In the genomic region with DNA sequence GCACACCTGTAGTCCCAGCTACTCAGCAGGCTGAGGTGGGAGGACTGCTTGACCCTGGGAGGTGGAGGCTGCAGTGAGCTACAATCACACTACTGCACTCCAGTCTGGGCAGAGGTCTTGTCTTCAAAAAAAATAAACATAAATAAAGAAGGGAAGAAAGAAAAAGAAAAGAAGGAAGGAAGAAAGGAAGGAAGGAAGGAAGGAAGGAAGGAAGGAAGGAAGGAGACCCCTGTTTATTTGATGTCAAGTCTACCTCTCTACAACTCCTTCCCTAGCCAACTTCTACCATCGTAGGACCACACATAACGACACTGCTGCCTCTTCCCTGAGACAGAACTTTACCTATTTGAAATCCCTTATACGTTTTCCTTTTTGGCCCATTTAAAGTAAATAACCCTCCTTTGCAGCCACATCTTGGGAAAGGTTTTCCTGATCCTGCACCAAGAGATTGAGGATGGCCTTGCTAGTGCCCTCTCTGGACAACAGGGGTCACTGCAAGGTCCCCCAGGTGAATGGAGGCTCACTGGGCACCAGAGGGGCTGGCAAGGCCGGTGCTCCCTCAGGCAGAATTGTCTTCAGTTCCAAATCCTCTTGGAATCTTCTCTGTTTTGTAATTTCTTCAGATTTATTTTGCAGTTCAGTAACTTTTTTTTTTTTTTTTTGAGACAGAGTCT, we compare ENCODE assay signal across 8 cellular contexts. TPM values are rescaled to one million over a fixed set of nuclear protein-coding genes. Genes with fewer than 3 reads are reported as not detected.
DNase-seq lines count a peak whose midpoint lies in the region; ATAC-seq and TF ChIP-seq lines count a peak whose summit lies in the region.

No MANE protein-coding gene starts in this region.

- no peak overlapping the region for H3K56ac ChIP-seq in H9 (ENCODE audit: insufficient read length, low read depth, low read length)

- no peak overlapping the region for H2BK15ac ChIP-seq in H9 (ENCODE audit: low read depth, low read length)

- H3K4me1 ChIP-seq in H9 (ENCODE audit: insufficient read depth, low read length) (no peaks in the 10 kb centered on the region), right lobe of liver (no peaks in the 10 kb centered on the region)

- H3K4ac ChIP-seq in H9 (ENCODE audit: low read depth, low read length), result no peak overlapping the region

- no peak overlapping the region for H3K27ac ChIP-seq in H9 (ENCODE audit: insufficient read length, low read depth, low read length)
- H3K27ac ChIP-seq in right lobe of liver, result no peak overlapping the region

- no peak overlapping the region for H3T11ph ChIP-seq in H9 (ENCODE audit: low read length)

- H3K9me3 Mint-ChIP-seq in H9 (no peaks in the 10 kb centered on the region), WTC11 (no peaks in the 10 kb centered on the region)
- no peaks in the 10 kb centered on the region for H3K9me3 Mint-ChIP-seq in activated naive CD8-positive, alpha-beta T cell treated with anti-CD3 and anti-CD28 coated beads, Interleukin-2, amount 50 U/mL, for 24 hours

- intact Hi-C loops in right lobe of liver (cut with DNase I), result no loop called here

- H2AK5ac ChIP-seq in H9 (ENCODE audit: insufficient read length, low read length), result no peak overlapping the region

- no peaks in the 10 kb centered on the region for H3K79me2 ChIP-seq in H9 (ENCODE audit: insufficient read depth, low read length)

- H3K9me3 ChIP-seq in H9 (ENCODE audit: control insufficient read depth, low read depth, low read length) (no peaks in the 10 kb centered on the region), right lobe of liver (no peaks in the 10 kb centered on the region)

- H4K20me1 ChIP-seq in H9 (ENCODE audit: control insufficient read depth, insufficient read depth, insufficient read length), result no peaks in the 10 kb centered on the region

- H3K4me1 Mint-ChIP-seq in H9 (peaks cover 19 to 23% of the 10 kb centered on the region in 2 experiments), WTC11 (peaks cover 22% of the 10 kb centered on the region)
- H3K4me1 Mint-ChIP-seq in activated naive CD8-positive, alpha-beta T cell treated with anti-CD3 and anti-CD28 coated beads, Interleukin-2, amount 50 U/mL, for 24 hours, result peaks cover 12% of the 10 kb centered on the region

- H3K79me1 ChIP-seq in H9 (ENCODE audit: insufficient read depth, low read depth, low read length, poor library complexity, severe bottlenecking), result no peaks in the 10 kb centered on the region

- H3K27me3 ChIP-seq in BJ (ENCODE audit: control insufficient read depth, insufficient read depth, low read length) (no peaks in the 10 kb centered on the region), H9 (ENCODE audit: insufficient read depth, low read length) (no peaks in the 10 kb centered on the region), right lobe of liver (no peaks in the 10 kb centered on the region)

- WGBS in H9 (ENCODE audit: extremely low coverage, insufficient read length, low lambda C conversion rate), result no CpG with 5 or more reads among the region's 4 CpGs
- 46% methylated on average over 4 of the region's 4 CpGs for WGBS in right lobe of liver (ENCODE audit: insufficient coverage, low coverage, low lambda C conversion rate, missing lambda C conversion rate)

- TF ChIP-seq CTCF in BJ (IDR thresholded peaks at IDR 0.05; ENCODE audit: insufficient read depth, low read depth, low read length), result peak; percentile 69
- TF ChIP-seq CTCF in H9 (conservative IDR thresholded peaks at IDR 0.05), result peak; percentile 81
- peak; percentile 49 for TF ChIP-seq CTCF in WTC11 (IDR thresholded peaks at IDR 0.05)
- peak; percentile 23 to 63 (median 57) for TF ChIP-seq CTCF in right lobe of liver (IDR thresholded peaks at IDR 0.05)

- no peak overlapping the region for H2BK12ac ChIP-seq in H9 (ENCODE audit: insufficient read length, low read depth, low read length)

- no peak overlapping the region for H3K4me3 ChIP-seq in BJ (ENCODE audit: low read depth, low read length)
- H3K4me3 ChIP-seq in right lobe of liver, result no peak overlapping the region

- H3K27me3 Mint-ChIP-seq in H9 (ENCODE audit: low read depth) (peaks cover 3% of the 10 kb centered on the region), WTC11 (ENCODE audit: low read depth) (no peaks in the 10 kb centered on the region)
- H3K27me3 Mint-ChIP-seq in activated naive CD8-positive, alpha-beta T cell treated with anti-CD3 and anti-CD28 coated beads, Interleukin-2, amount 50 U/mL, for 24 hours, result no peaks in the 10 kb centered on the region

- H3K36me3 Mint-ChIP-seq in H9 (ENCODE audit: insufficient read depth in 1 of 3, low read depth in 3 of 3) (peaks cover 9 to 11% (median 10%) of the 10 kb centered on the region in 3 experiments; a peak in 6 of 7 replicates), WTC11 (peaks cover 8% of the 10 kb centered on the region)
- peaks cover 9% of the 10 kb centered on the region for H3K36me3 Mint-ChIP-seq in activated naive CD8-positive, alpha-beta T cell treated with anti-CD3 and anti-CD28 coated beads, Interleukin-2, amount 50 U/mL, for 24 hours (ENCODE audit: low read depth)

- H4K91ac ChIP-seq in H9 (ENCODE audit: insufficient read length, low read depth, low read length), result no peak overlapping the region

- H3K9ac ChIP-seq in H9 (ENCODE audit: extremely low read depth, insufficient read length, low read length), result no peak overlapping the region

- DNase-seq in BJ (ENCODE audit: low read depth) (no peak), H9 (peak; percentile 79), WTC11 (ENCODE audit: low spot score) (peak; percentile 75), right lobe of liver (peak in 1 of 3 donors; percentile 40), NCI-H187 (lab: John Stamatoyannopoulos, UW) (no peak), HK-2 (ENCODE audit: unreplicated experiment) (no peak), NCI-H446 treated with DMSO at 0.1 percent for 48 hours (lab: John Stamatoyannopoulos, UW) (no peak)
- no peak for DNase-seq in activated naive CD8-positive, alpha-beta T cell treated with anti-CD3 and anti-CD28 coated beads, Interleukin-2, amount 50 U/mL, for 24 hours

- H3K4me2 ChIP-seq in H9 (ENCODE audit: insufficient read depth, insufficient read length, low read length), result no peak overlapping the region

- CTCF ChIA-PET in BJ (lab: Yijun Ruan, JAX) (interaction anchor here (0.7 to 2.0 kb wide), 7 partner anchors 11 to 434 kb away, joined by 3 to 7 read pairs (median 4); a partner anchor contains a TSS), WTC11 (lab: Charles Lee) (interaction anchor here (0.6 to 3.7 kb wide), 11 partner anchors 11 to 226 kb away, joined by 3 to 76 read pairs (median 5); no protein-coding TSS in a partner anchor)

- H4K5ac ChIP-seq in H9 (ENCODE audit: insufficient read length, low read depth, low read length), result no peak overlapping the region

- H3K36me3 ChIP-seq in BJ (ENCODE audit: control insufficient read depth, insufficient read depth, low read length), result peaks cover 7% of the 10 kb centered on the region
- H3K36me3 ChIP-seq in right lobe of liver, result peaks cover 4 to 11% (median 8%) of the 10 kb centered on the region in 4 donors

- H3K27ac Mint-ChIP-seq in H9 (no peak overlapping the region; a peak in 1 of 7 replicates), WTC11 (no peak overlapping the region)
- H3K27ac Mint-ChIP-seq in activated naive CD8-positive, alpha-beta T cell treated with anti-CD3 and anti-CD28 coated beads, Interleukin-2, amount 50 U/mL, for 24 hours, result no peak overlapping the region

- H4K8ac ChIP-seq in H9 (replicated peaks; ENCODE audit: insufficient read length, low read depth, low read length), result no peak overlapping the region

- H3K4me3 Mint-ChIP-seq in H9, result no peak overlapping the region
- H3K4me3 Mint-ChIP-seq in WTC11, result no peak overlapping the region
- no peak overlapping the region for H3K4me3 Mint-ChIP-seq in activated naive CD8-positive, alpha-beta T cell treated with anti-CD3 and anti-CD28 coated beads, Interleukin-2, amount 50 U/mL, for 24 hours

- H2BK120ac ChIP-seq in H9 (ENCODE audit: low read depth, low read length, poor library complexity, severe bottlenecking), result no peak overlapping the region

- no peak overlapping the region for H3K18ac ChIP-seq in H9 (ENCODE audit: insufficient read length, low read depth, low read length)

- H3K14ac ChIP-seq in H9 (ENCODE audit: insufficient read depth, low read length), result no peak overlapping the region

- ATAC-seq in WTC11 (peak; percentile 54), right lobe of liver (peak; percentile 43 to 59 (median 54))
- no peak for ATAC-seq in activated naive CD8-positive, alpha-beta T cell treated with anti-CD3 and anti-CD28 coated beads, Interleukin-2, amount 50 U/mL, for 24 hours

- H3K23ac ChIP-seq in H9 (ENCODE audit: insufficient read length, low read depth, low read length), result no peak overlapping the region

- POLR2A ChIA-PET in BJ (lab: Charles Lee) (interaction anchor here (0.7 kb wide), 1 partner anchor 10 kb away, joined by 9 read pairs; no protein-coding TSS in a partner anchor), WTC11 (lab: Charles Lee) (no interaction called here)

- TF ChIP-seq POLR2A in right lobe of liver (IDR thresholded peaks at IDR 0.05), result no peak

- no peaks in the 10 kb centered on the region for H3K23me2 ChIP-seq in H9 (ENCODE audit: insufficient read length, low read depth, low read length, poor library complexity, severe bottlenecking)

- H2BK5ac ChIP-seq in H9 (ENCODE audit: insufficient read length, low read length), result no peak overlapping the region

- no peak overlapping the region for H2BK20ac ChIP-seq in H9 (ENCODE audit: low read depth, low read length, poor library complexity, severe bottlenecking)

- H2AFZ ChIP-seq in H9 (ENCODE audit: low read length), result no peak overlapping the region

TF ChIP-seq in WTC11, 78 proteins besides CTCF, POLR2A, EP300 and RAD21:
- TF ChIP-seq RELA (CRISPR knock-in tag; IDR thresholded peaks at IDR 0.05; ENCODE audit: borderline replicate concordance), result no peak
- TF ChIP-seq SMAD3 (CRISPR knock-in tag; IDR thresholded peaks at IDR 0.05; ENCODE audit: borderline replicate concordance), result no peak

RNA-seq across cellular contexts. Expression of a gene that starts 10.5 kb away (rescaled TPM):
- 2,496 and 3,512 TPM in 2 replicates for polyA plus RNA-seq in BJ (2011; rRNA removed)
- polyA minus RNA-seq in BJ (2011; rRNA and poly(A)+ RNA removed), result 426 and 724 TPM in 2 replicates
- total RNA-seq in H9 (2021) (2,533 and 2,603 TPM in 2 replicates), WTC11 (2021) (2,564 to 2,814 TPM (median 2,812 TPM) in 3 replicates), right lobe of liver (100 to 1,000 TPM; 573 to 800 (median 663) TPM)

RNA-seq across cellular contexts. Expression of a gene that starts 26.3 kb away (rescaled TPM):
- 0.28 and 0.31 TPM in 2 replicates for polyA plus RNA-seq in BJ (2011; rRNA removed)
- polyA minus RNA-seq in BJ (2011; rRNA and poly(A)+ RNA removed), result not detected in 2 replicates
- 19.5 and 19.9 TPM in 2 replicates for total RNA-seq in H9 (2021)
- total RNA-seq in WTC11 (2021), result 28.2 to 47.6 TPM (median 44.3 TPM) in 3 replicates
- 100 to 1,000 TPM in 5 of 6 experiments, 10 to 100 TPM in 1; 68.4 to 549 (median 211) TPM for total RNA-seq in right lobe of liver

Comparison
In these comparisons a context has a peak if more than half of its experiments do, and no peak if none do; other contexts are left out.
1. DNase-seq: peak in H9 (single experiment) and WTC11 (single experiment); none in BJ (single experiment), activated naive CD8-positive, alpha-beta T cell treated with anti-CD3 and anti-CD28 coated beads, Interleukin-2, amount 50 U/mL, for 24 hours (single experiment), NCI-H187 (0 of 2), HK-2 (single experiment) and NCI-H446 treated with DMSO at 0.1 percent for 48 hours (single experiment).
2. Peak in every context shown above with its lines, with median percentiles within 50 percentile points of each other: CTCF ChIP-seq.